ENCODE assay signal across 1 cellular context in the genomic region with DNA sequence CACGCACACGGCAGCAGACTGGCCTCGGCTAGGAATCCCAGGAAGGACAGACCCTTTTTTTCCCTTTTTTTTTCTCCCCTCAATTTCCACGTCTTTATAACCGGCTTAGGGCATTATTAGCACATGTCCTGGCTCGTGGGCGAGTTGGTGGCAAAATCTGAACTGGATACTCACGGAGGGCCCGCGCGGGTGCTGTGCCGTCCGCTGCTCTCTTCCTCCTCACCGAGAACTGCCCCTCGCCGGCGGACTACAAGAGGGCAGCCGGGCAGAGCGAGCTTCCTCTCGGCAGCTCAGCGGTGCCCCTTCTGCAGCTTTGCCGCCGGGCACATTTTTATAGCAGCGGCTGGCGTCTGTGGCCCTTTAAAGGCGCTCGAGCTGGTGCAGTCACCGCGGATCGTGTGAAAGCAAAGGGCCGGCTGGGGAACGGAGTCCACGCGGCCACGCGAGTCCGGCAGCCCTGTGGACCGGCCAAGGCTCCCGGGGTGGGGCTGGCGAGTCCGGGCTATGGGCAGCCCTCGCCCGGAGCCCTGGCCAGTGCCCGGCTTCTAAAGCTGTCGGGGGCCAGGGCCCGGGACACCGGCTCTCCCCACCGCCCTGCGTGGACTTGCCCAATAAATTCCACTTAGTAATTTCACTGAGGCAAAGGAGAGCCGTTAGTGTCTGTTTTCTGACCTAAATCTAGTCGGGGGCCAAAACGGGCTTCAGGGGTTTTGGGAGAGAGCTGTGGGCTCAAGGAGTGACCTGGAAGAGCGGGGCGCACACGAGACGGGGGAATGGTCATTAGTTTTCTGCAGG.
TF ChIP-seq lines count a peak whose summit lies in the region.

No MANE protein-coding gene starts in this region.

TF ChIP-seq in HEK293, 187 proteins besides CTCF, POLR2A, EP300 and RAD21 (continued from another document):
- TF ChIP-seq, protein P1, sequence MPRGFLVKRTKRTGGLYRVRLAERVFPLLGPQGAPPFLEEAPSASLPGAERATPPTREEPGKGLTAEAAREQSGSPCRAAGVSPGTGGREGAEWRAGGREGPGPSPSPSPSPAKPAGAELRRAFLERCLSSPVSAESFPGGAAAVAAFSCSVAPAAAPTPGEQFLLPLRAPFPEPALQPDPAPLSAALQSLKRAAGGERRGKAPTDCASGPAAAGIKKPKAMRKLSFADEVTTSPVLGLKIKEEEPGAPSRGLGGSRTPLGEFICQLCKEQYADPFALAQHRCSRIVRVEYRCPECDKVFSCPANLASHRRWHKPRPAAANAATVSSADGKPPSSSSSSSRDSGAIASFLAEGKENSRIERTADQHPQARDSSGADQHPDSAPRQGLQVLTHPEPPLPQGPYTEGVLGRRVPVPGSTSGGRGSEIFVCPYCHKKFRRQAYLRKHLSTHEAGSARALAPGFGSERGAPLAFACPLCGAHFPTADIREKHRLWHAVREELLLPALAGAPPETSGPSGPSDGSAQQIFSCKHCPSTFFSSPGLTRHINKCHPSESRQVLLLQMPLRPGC (tag by site-specific recombination; IDR thresholded peaks at IDR 0.05), result 0 out of 2 replicates have a peak, but pooled peaks have one; percentile 10
- peak; percentile 60; the same call in 1 of the 2 replicates for TF ChIP-seq ZSCAN30 (tag by site-specific recombination; IDR thresholded peaks at IDR 0.05)
- peak; percentile 17; the same call in 1 of the 2 replicates for TF ChIP-seq ZNF843 (tag by site-specific recombination; IDR thresholded peaks at IDR 0.05)
- TF ChIP-seq, protein P2, sequence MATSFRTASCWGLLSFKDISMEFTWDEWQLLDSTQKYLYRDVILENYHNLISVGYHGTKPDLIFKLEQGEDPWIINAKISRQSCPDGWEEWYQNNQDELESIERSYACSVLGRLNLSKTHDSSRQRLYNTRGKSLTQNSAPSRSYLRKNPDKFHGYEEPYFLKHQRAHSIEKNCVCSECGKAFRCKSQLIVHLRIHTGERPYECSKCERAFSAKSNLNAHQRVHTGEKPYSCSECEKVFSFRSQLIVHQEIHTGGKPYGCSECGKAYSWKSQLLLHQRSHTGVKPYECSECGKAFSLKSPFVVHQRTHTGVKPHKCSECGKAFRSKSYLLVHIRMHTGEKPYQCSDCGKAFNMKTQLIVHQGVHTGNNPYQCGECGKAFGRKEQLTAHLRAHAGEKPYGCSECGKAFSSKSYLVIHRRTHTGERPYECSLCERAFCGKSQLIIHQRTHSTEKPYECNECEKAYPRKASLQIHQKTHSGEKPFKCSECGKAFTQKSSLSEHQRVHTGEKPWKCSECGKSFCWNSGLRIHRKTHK (tag by site-specific recombination; IDR thresholded peaks at IDR 0.05), result no peak
- no peak for TF ChIP-seq ZNF184 (tag by site-specific recombination; IDR thresholded peaks at IDR 0.05)
- peak; percentile 54; the same call in 1 of the 2 replicates for TF ChIP-seq ZNF394 (tag by site-specific recombination; IDR thresholded peaks at IDR 0.05; ENCODE audit: borderline replicate concordance)
- TF ChIP-seq PRDM4 (tag by site-specific recombination; IDR thresholded peaks at IDR 0.05), result no peak
- TF ChIP-seq ZXDB (tag by site-specific recombination; IDR thresholded peaks at IDR 0.05), result peak; percentile 64
- TF ChIP-seq, protein P3, sequence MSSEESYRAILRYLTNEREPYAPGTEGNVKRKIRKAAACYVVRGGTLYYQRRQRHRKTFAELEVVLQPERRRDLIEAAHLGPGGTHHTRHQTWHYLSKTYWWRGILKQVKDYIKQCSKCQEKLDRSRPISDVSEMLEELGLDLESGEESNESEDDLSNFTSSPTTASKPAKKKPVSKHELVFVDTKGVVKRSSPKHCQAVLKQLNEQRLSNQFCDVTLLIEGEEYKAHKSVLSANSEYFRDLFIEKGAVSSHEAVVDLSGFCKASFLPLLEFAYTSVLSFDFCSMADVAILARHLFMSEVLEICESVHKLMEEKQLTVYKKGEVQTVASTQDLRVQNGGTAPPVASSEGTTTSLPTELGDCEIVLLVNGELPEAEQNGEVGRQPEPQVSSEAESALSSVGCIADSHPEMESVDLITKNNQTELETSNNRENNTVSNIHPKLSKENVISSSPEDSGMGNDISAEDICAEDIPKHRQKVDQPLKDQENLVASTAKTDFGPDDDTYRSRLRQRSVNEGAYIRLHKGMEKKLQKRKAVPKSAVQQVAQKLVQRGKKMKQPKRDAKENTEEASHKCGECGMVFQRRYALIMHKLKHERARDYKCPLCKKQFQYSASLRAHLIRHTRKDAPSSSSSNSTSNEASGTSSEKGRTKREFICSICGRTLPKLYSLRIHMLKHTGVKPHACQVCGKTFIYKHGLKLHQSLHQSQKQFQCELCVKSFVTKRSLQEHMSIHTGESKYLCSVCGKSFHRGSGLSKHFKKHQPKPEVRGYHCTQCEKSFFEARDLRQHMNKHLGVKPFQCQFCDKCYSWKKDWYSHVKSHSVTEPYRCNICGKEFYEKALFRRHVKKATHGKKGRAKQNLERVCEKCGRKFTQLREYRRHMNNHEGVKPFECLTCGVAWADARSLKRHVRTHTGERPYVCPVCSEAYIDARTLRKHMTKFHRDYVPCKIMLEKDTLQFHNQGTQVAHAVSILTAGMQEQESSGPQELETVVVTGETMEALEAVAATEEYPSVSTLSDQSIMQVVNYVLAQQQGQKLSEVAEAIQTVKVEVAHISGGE (tag by site-specific recombination; conservative IDR thresholded peaks at IDR 0.05; ENCODE audit: low read depth), result peak; percentile 65
- no peak for TF ChIP-seq ZNF514 (tag by site-specific recombination; IDR thresholded peaks at IDR 0.05)
